Comparison of ENCODE assay signal across 8 cellular contexts in genomic region chr1:205444931-205445652, GRCh38. TPM values are rescaled to one million over a fixed set of nuclear protein-coding genes. Genes with fewer than 3 reads are reported as not detected.
DNase-seq lines count a peak whose midpoint lies in the region; ATAC-seq and TF ChIP-seq lines count a peak whose summit lies in the region.

No MANE protein-coding gene starts in this region.

- H3K27ac ChIP-seq in gastrocnemius medialis (peak overlapping the region in 2 of 4 donors; percentile 18 to 43), Peyer's patch (no peak overlapping the region)

- H3K27ac Mint-ChIP-seq in HFFc6: no peak overlapping the region

- H3K27me3 ChIP-seq in gastrocnemius medialis (no peaks in the 10 kb centered on the region), Peyer's patch (no peaks in the 10 kb centered on the region)

- H3K27me3 Mint-ChIP-seq in HFFc6 (ENCODE audit: insufficient read depth): peaks cover 49% of the 10 kb centered on the region

- H3K4me1 ChIP-seq in gastrocnemius medialis (peaks cover 37 to 43% of the 10 kb centered on the region in 2 donors), Peyer's patch (peaks cover 0 to 36% (median 24%) of the 10 kb centered on the region in 4 donors)

- no peaks in the 10 kb centered on the region for H3K36me3 ChIP-seq in gastrocnemius medialis
- no peaks in the 10 kb centered on the region for H3K36me3 ChIP-seq in Peyer's patch

- H3K4me3 ChIP-seq in gastrocnemius medialis (peak overlapping the region in 2 of 4 donors; percentile 18 to 37), Peyer's patch (peak overlapping the region in 1 of 4 donors; percentile 28)

- in situ Hi-C loops in gastrocnemius medialis (cut with MboI; ENCODE audit: low sequenced_read_pairs in 4 of 4): no loop called here

- intact Hi-C loops in gastrocnemius medialis (cut with DNase I; ENCODE audit: low total_unique reads): no loop called here

- no peak overlapping the region for H3K4me3 Mint-ChIP-seq in HFFc6

- peak; percentile 40 for DNase-seq in HT-29 (ENCODE audit: low spot score)
- peak; percentile 72 for DNase-seq in SW480 (ENCODE audit: low spot score)
- peak in 42 of 51 donors; percentile 21 to 95 (median 64) for DNase-seq in hypothalamus (lab: John Stamatoyannopoulos, UW)
- peak in 1 of 2 donors; percentile 50 for DNase-seq in gastrocnemius medialis
- no peak for DNase-seq in HFFc6
- no peak for DNase-seq in Peyer's patch

- no peaks in the 10 kb centered on the region for H3K9me3 Mint-ChIP-seq in HFFc6

- TF ChIP-seq CTCF in gastrocnemius medialis (IDR thresholded peaks at IDR 0.05 in 4 of 5, conservative IDR thresholded peaks at IDR 0.05 in 1 of 5) (no peak), HFFc6 (IDR thresholded peaks at IDR 0.05) (no peak), Peyer's patch (IDR thresholded peaks at IDR 0.05) (no peak)

- H3K36me3 Mint-ChIP-seq in HFFc6 (ENCODE audit: low read depth): no peaks in the 10 kb centered on the region

- TF ChIP-seq POLR2A in gastrocnemius medialis (IDR thresholded peaks at IDR 0.05) (no peak), Peyer's patch (IDR thresholded peaks at IDR 0.05) (no peak)

- peaks cover 10% of the 10 kb centered on the region; the same call in 1 of the 2 replicates for H3K4me1 Mint-ChIP-seq in HFFc6 (ENCODE audit: low read depth)

- peak; percentile 18 to 63 for ATAC-seq in gastrocnemius medialis
- ATAC-seq in GM18868 (IDR thresholded peaks at IDR 0.05; ENCODE audit: unreplicated experiment): no peak
- no peak for ATAC-seq in GM21381 (IDR thresholded peaks at IDR 0.05; ENCODE audit: unreplicated experiment)

- H3K9me3 ChIP-seq in gastrocnemius medialis (no peaks in the 10 kb centered on the region), Peyer's patch (no peaks in the 10 kb centered on the region)

RNA-seq across cellular contexts. Expression of gene BLACAT1, which starts 10.8 kb away (rescaled TPM):
- total RNA-seq in HT-29 (2014; rRNA removed; shearing (Covaris generic)): 1.8 and 1.9 TPM in 2 replicates
- total RNA-seq in gastrocnemius medialis (not detected), Peyer's patch (1 to 10 TPM in 2 of 4 donors, under 1 TPM in 1, not detected in 1; 0.53 to 3.6 (median 1.5) TPM)
- not detected for total RNA-seq in HFFc6 (2021; fragmentation: NEBNext Ultra II Directional; extraction: Animal tissue kit (Norgen Biotek cat#: 25700))

RNA-seq across cellular contexts. Expression of gene LEMD1, which starts 23.2 kb away (rescaled TPM):
- 3.8 and 7.1 TPM in 2 replicates for total RNA-seq in HT-29 (2014; rRNA removed; shearing (Covaris generic))
- not detected for total RNA-seq in gastrocnemius medialis
- not detected for total RNA-seq in HFFc6 (2021; fragmentation: NEBNext Ultra II Directional; extraction: Animal tissue kit (Norgen Biotek cat#: 25700))
- total RNA-seq in Peyer's patch: 1 to 10 TPM in 2 of 4 donors, not detected in 2; 2.4 to 3.7 TPM

RNA-seq across cellular contexts. Expression of gene CDK18, which starts 59.4 kb away (rescaled TPM):
- total RNA-seq in HT-29 (2014; rRNA removed; shearing (Covaris generic)): 22.2 and 27.6 TPM in 2 replicates
- total RNA-seq in gastrocnemius medialis (1 to 10 TPM; 1.2 to 4.6 (median 1.5) TPM), Peyer's patch (100 to 1,000 TPM in 1 of 4 donors, 10 to 100 TPM in 3; 47.0 to 126 (median 80.7) TPM)
- 1 to 10 TPM in 4 of 6 experiments, under 1 TPM in 2; 0.33 to 2.9 (median 1.7) TPM for total RNA-seq in HFFc6 (2021; fragmentation: NEBNext Ultra II Directional; extraction: Animal tissue kit (Norgen Biotek cat#: 25700))

Comparison
In these comparisons a context has a peak if more than half of its experiments do, and no peak if none do; other contexts are left out.
1. DNase-seq: peak in HT-29 (single experiment), SW480 (single experiment) and hypothalamus (42 of 51); none in HFFc6 (single experiment) and Peyer's patch (0 of 3).
2. ATAC-seq: peak in gastrocnemius medialis (2 of 2); none in GM18868 (single experiment) and GM21381 (single experiment).